Comparison of ENCODE assay signal across 35 cellular contexts in the genomic region with DNA sequence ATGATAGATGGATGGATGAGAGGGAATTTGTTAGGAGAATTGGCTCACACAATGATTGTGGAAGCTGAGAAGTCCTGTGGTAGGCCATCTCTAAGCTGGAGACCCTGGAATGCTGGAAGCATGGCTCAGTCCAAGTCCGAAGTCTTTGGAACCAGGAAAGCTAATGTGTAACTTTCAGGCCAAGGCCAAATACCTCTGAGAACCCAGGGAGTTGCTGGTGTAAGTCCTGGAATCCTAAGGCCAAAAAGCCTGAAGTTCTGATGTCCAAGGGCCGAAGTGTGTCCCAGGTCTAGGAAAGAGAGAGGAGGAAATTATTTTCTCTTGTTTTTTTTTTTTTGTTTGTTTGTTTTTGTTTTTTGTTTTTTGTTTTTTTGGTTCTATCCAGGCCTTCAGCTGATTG.
"Had no signal": no experiment of that assay in that cellular context is flagged by ENCODE, and none has a peak within 500 bp of the region (broad histone marks: within the 10 kb centered on the region; RNA-seq: fewer than 3 reads in every experiment).

No MANE protein-coding gene starts in this region.

- DNase-seq: Karpas-422, Kasumi-1, MG63, MM.1S, MV-4-11, NCI-H1048, NCI-H1092, NCI-H1105, NCI-H1105 treated with DMSO at 0.1 percent for 48 hours, NCI-H1417, NCI-H1417 treated with DMSO at 0.1 percent for 48 hours, NCI-H1436, NCI-H1436 treated with DMSO at 0.1 percent for 48 hours, NCI-H146, NCI-H1694, NCI-H1694 treated with DMSO at 0.1 percent for 48 hours, NCI-H187, NCI-H187 treated with DMSO at 0.1 percent for 48 hours, NCI-H1930, NCI-H2029, NCI-H2029 treated with DMSO at 0.1 percent for 48 hours, NCI-H2081, NCI-H2081 treated with DMSO at 0.1 percent for 48 hours, NCI-H2107, NCI-H2171, NCI-H2171 treated with DMSO at 0.1 percent for 48 hours, NCI-H2227 treated with DMSO at 0.1 percent for 48 hours, NCI-H226, NCI-H345, NCI-H446, NCI-H446 treated with DMSO at 0.1 percent for 48 hours, NCI-H510A, NCI-H510A treated with DMSO at 0.1 percent for 48 hours, NCI-H524, NCI-H524 treated with DMSO at 0.1 percent for 48 hours had no signal

- H3K4me3 ChIP-seq: MG63 had no signal

- H3K36me3 ChIP-seq: MG63 had no signal

- H3K9me3 ChIP-seq: MG63 had no signal
